In the genomic region with DNA sequence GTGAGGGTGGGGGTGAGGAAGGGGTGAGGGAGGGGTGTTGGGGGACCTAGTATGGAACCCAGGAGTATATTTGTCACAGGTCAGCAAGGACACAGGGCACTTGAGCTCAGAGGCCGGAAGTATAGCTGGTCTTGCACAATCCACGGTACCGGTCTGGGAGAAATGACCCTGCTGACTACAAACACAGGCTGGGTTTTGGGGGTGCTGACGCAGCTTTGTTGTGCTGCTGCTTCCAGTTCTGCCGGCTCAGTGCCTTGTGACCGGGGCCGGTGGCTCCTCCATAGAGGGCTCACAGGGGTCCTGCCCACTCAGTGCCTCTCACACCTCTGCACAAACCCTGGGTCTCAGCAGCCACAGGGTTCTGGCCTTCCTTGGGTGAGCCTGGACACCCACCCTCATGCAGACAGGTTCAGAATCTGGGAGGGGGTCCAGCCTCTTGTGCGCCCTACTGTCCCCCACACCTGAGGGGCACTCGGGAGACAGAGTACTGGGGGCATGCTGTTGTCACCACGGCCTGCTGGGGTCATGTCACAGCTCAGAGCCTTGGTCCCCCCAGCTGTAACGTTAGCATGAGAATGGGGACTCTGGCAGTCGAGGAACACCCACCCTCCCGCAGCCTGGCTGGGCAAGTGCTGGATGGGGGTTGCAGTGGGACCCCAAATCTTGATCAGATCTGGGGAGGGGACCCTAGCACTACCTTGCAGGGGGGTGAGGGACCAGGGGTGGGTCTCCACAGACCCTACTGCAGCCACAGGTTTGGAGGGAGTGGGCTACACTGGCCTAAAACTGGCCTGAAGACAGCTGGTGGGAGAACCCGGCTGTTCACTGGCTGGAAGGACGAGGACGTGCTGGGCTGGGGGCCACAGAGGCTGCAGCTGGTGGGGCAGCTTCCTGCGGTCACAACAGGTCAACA, we compare ENCODE assay signal across 10 cellular contexts. TPM values are rescaled to one million over a fixed set of nuclear protein-coding genes. Genes with fewer than 3 reads are reported as not detected.
DNase-seq lines count a peak whose midpoint lies in the region; ATAC-seq and TF ChIP-seq lines count a peak whose summit lies in the region.
"Had no signal": no experiment of that assay in that cellular context is flagged by ENCODE, and none has a peak within 500 bp of the region (broad histone marks: within the 10 kb centered on the region; RNA-seq: fewer than 3 reads in every experiment).

No MANE protein-coding gene starts in this region.

- ATAC-seq in Right ventricle myocardium superior (ENCODE audit: poor library complexity) = peak; percentile 54
- ATAC-seq in psoas muscle = peak; percentile 55 to 76 (median 64)
- no peak for ATAC-seq in GM19395 (IDR thresholded peaks at IDR 0.05; ENCODE audit: unreplicated experiment)
- ATAC-seq in effector memory CD8-positive, alpha-beta T cell (replicated peaks) = no peak

- TF ChIP-seq POLR2A in Peyer's patch (IDR thresholded peaks at IDR 0.05) = no peak

- no peak overlapping the region for H3K4me3 ChIP-seq in Peyer's patch
- H3K4me3 ChIP-seq in psoas muscle = no peak overlapping the region
- H3K4me3 ChIP-seq: cardiac muscle cell had no signal

- intact Hi-C loops in Right ventricle myocardium superior (cut with DNase I) = no loop called here
- intact Hi-C loops in psoas muscle (cut with DNase I) = no loop called here

- H3K36me3 Mint-ChIP-seq in effector memory CD8-positive, alpha-beta T cell (ENCODE audit: insufficient read depth) = peaks cover 77% of the 10 kb centered on the region

- peaks cover 0 to 35% (median 0%) of the 10 kb centered on the region in 3 donors for H3K36me3 ChIP-seq in Peyer's patch
- peaks cover 4 to 32% of the 10 kb centered on the region in 2 donors for H3K36me3 ChIP-seq in psoas muscle (ENCODE audit: insufficient read depth in 1 of 2, low read depth in 1 of 2)
- H3K36me3 ChIP-seq: cardiac muscle cell had no signal

- H3K27ac ChIP-seq in Peyer's patch (peak overlapping the region in 3 of 4 donors; percentile 49 to 74 (median 66)), psoas muscle (peak overlapping the region; percentile 18)
- H3K27ac ChIP-seq: cardiac muscle cell had no signal

- no peaks in the 10 kb centered on the region for H3K27me3 ChIP-seq in Peyer's patch
- H3K27me3 ChIP-seq in psoas muscle (ENCODE audit: insufficient read depth in 3 of 3, low read length in 2 of 3) = no peaks in the 10 kb centered on the region
- H3K27me3 ChIP-seq: cardiac muscle cell had no signal

- peak overlapping the region in 1 of 2 donors; percentile 97 for H3K27ac Mint-ChIP-seq in effector memory CD8-positive, alpha-beta T cell
- H3K27ac Mint-ChIP-seq: T-helper 1 cell treated with Interleukin-12 subunit alpha and Interleukin-12 subunit beta and Interleukin-4 antibody, amounts not matched to agents 30 μg/mL and 1 μg/mL, for 36 hours had no signal

- H3K9me3 ChIP-seq in Peyer's patch = no peaks in the 10 kb centered on the region
- no peaks in the 10 kb centered on the region for H3K9me3 ChIP-seq in psoas muscle

- H3K27me3 Mint-ChIP-seq in effector memory CD8-positive, alpha-beta T cell = no peaks in the 10 kb centered on the region

- peaks cover 22 to 35% of the 10 kb centered on the region in 2 donors for H3K4me1 Mint-ChIP-seq in effector memory CD8-positive, alpha-beta T cell (ENCODE audit: low read depth in 2 of 2)

- H3K4me1 ChIP-seq in Peyer's patch (peaks cover 0 to 21% (median 5%) of the 10 kb centered on the region in 4 donors), psoas muscle (peaks cover 13% of the 10 kb centered on the region)

- H3K9me3 Mint-ChIP-seq in effector memory CD8-positive, alpha-beta T cell = no peaks in the 10 kb centered on the region
- H3K9me3 Mint-ChIP-seq: T-helper 1 cell treated with Interleukin-12 subunit alpha and Interleukin-12 subunit beta and Interleukin-4 antibody, amounts not matched to agents 30 μg/mL and 1 μg/mL, for 36 hours had no signal

- H3K4me3 Mint-ChIP-seq in effector memory CD8-positive, alpha-beta T cell = no peak overlapping the region
- H3K4me3 Mint-ChIP-seq: T-helper 1 cell treated with Interleukin-12 subunit alpha and Interleukin-12 subunit beta and Interleukin-4 antibody, amounts not matched to agents 30 μg/mL and 1 μg/mL, for 36 hours had no signal

- peak; percentile 56 for DNase-seq in EH (ENCODE audit: low read depth)
- DNase-seq in Peyer's patch = peak; percentile 33 to 82 (median 56)
- DNase-seq in Right ventricle myocardium superior = peak; percentile 86
- peak; percentile 77 to 88 for DNase-seq in psoas muscle
- no peak for DNase-seq in NCI-H1694 treated with DMSO at 0.1 percent for 48 hours (lab: John Stamatoyannopoulos, UW)
- DNase-seq in effector memory CD8-positive, alpha-beta T cell = no peak
- no peak for DNase-seq in NCI-H82 (lab: John Stamatoyannopoulos, UW)

- WGBS in psoas muscle, 3 donors = 52 to 64% (median 56%) methylated on average over 17 of the region's 17 CpGs

- no peak for TF ChIP-seq CTCF in Peyer's patch (IDR thresholded peaks at IDR 0.05)
- TF ChIP-seq CTCF in psoas muscle (IDR thresholded peaks at IDR 0.05) = no peak

RNA-seq across cellular contexts. Expression of a gene that starts 17.7 kb away (rescaled TPM):
- total RNA-seq in Peyer's patch (10 to 100 TPM; 47.0 to 56.8 (median 54.5) TPM), Right ventricle myocardium superior (49.2 TPM), psoas muscle (10 to 100 TPM; 17.8 to 24.8 (median 21.2) TPM)
- polyA plus RNA-seq in psoas muscle = 10 to 100 TPM; 19.2 to 40.1 (median 22.8) TPM

RNA-seq across cellular contexts. Expression of a gene that starts 20.3 kb away (rescaled TPM):
- total RNA-seq in Peyer's patch (10 to 100 TPM; 34.7 to 74.4 (median 58.9) TPM), Right ventricle myocardium superior (27.5 TPM), psoas muscle (10 to 100 TPM; 27.9 to 46.7 (median 38.2) TPM)
- polyA plus RNA-seq in psoas muscle = 10 to 100 TPM; 62.1 to 86.3 (median 66.1) TPM

RNA-seq across cellular contexts. Expression of a gene that starts 57.8 kb away (rescaled TPM):
- 10 to 100 TPM in 1 of 4 donors, 1 to 10 TPM in 3; 5.5 to 21.5 (median 7.9) TPM for total RNA-seq in Peyer's patch
- 0.56 TPM for total RNA-seq in Right ventricle myocardium superior
- total RNA-seq in psoas muscle = under 1 TPM in 2 of 4 donors, not detected in 2; 0.34 to 0.54 TPM
- under 1 TPM; 0.13 to 0.65 (median 0.31) TPM for polyA plus RNA-seq in psoas muscle
- total RNA-seq: cardiac muscle cell had no signal
- polyA plus RNA-seq: cardiac muscle cell had no signal

Comparison
In these comparisons a context has a peak if more than half of its experiments do, and no peak if none do; other contexts are left out.
1. DNase-seq: peak in EH (single experiment), Peyer's patch (3 of 3), Right ventricle myocardium superior (single experiment) and psoas muscle (2 of 2); none in NCI-H1694 treated with DMSO at 0.1 percent for 48 hours (single experiment), effector memory CD8-positive, alpha-beta T cell (0 of 3) and NCI-H82 (single experiment).
2. ATAC-seq: peak in Right ventricle myocardium superior (single experiment) and psoas muscle (4 of 4); none in GM19395 (single experiment) and effector memory CD8-positive, alpha-beta T cell (single experiment).